Comparison of ENCODE assay signal across 8 cellular contexts in the genomic region with DNA sequence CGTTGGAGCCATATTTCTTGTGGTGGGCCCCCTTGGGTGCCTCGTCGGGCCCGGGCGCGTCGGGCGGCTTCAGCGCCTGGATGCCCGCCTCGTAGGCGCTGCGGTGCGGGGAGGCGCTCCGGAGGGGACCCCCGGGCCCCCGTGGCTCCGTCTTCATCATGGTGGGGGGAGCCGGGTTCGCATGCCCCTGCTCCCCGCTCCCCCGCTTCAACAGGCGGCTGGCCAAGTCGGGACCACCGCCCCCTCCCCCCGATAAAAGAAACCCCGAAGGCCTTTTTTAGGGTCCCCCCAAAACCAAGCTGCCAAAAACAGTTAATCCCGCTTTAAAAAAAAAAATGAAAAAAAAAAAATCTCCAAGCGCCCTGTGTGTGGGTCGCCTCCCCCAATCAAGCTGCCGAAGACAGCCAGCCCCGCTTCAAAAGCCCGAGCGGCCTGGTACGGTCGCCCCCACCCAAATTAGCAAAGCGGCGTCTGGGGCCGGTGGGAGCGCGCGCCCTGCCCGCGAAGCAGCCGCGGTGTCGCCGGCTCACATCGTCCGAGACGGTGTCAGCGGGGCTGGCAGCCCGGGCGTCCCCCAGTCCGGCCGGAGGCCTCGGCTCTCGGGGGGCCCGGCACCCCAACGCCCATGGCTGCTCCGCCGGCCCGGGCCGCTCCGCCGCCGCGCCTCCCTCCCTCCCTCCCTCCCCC. TPM values are rescaled to one million over a fixed set of nuclear protein-coding genes. Genes with fewer than 3 reads are reported as not detected.
DNase-seq lines count a peak whose midpoint lies in the region; FAIRE-seq and TF ChIP-seq lines count a peak whose summit lies in the region.

Gene PPP1R9B (minus strand): TSS at position 324 of the 687 bp plus-strand sequence. CDS start 164 bp downstream, at position 160.

- peak within 1 kb of the TSS; percentile 59 for H3K4me3 ChIP-seq in HAP-1
- H3K4me3 ChIP-seq in parathyroid adenoma (ENCODE audit: low read depth, low read length), result peak within 1 kb of the TSS; percentile 71

- H2AFZ ChIP-seq in parathyroid adenoma, result peak within 1 kb of the TSS; percentile 73

- H3K9me3 ChIP-seq in HAP-1 (no peaks in the 10 kb centered on the region), parathyroid adenoma (ENCODE audit: control insufficient read depth, low read length) (no peaks in the 10 kb centered on the region)

- H3K27me3 ChIP-seq in HAP-1 (ENCODE audit: low read depth) (no peaks in the 10 kb centered on the region), parathyroid adenoma (ENCODE audit: control insufficient read depth, insufficient read depth, low read length) (no peaks in the 10 kb centered on the region)

- H3K4me1 ChIP-seq in HAP-1, result peaks cover 16% of the 10 kb centered on the region
- H3K4me1 ChIP-seq in parathyroid adenoma, result peaks cover 20% of the 10 kb centered on the region

- in situ Hi-C loops in HAP-1 (cut with MboI; ENCODE audit: low sequenced_read_pairs), result no loop called here

- peak within 1 kb of the TSS; percentile 63 for H3K27ac ChIP-seq in parathyroid adenoma

- no peaks in the 10 kb centered on the region; the same call in 1 of the 2 replicates for H3K36me3 ChIP-seq in HAP-1 (replicated peaks)
- H3K36me3 ChIP-seq in parathyroid adenoma (ENCODE audit: control insufficient read depth, insufficient read depth, low read length), result no peaks in the 10 kb centered on the region

- FAIRE-seq in frontal cortex (lab: Jason Lieb, UNC), result no peak

- TF ChIP-seq CTCF in parathyroid adenoma (IDR thresholded peaks at IDR 0.05), result no peak

- H3K79me2 ChIP-seq in parathyroid adenoma, result peaks cover 4% of the 10 kb centered on the region

- DNase-seq in HAP-1 (ENCODE audit: low spot score in 2 of 2), result peak in 1 of 2 experiments; percentile 33
- DNase-seq in T-helper 9 cell, result peak; percentile 23
- DNase-seq in frontal cortex (ENCODE audit: low spot score in 2 of 2), result no peak
- no peak for DNase-seq in OCI-M2 (lab: John Stamatoyannopoulos, UW; ENCODE audit: unreplicated experiment)
- DNase-seq in NCI-H1694 (lab: John Stamatoyannopoulos, UW), result no peak
- DNase-seq in activated CD4-positive, CD25-positive, alpha-beta regulatory T cell treated with anti-CD3 and anti-CD28 coated beads, Interleukin-2, amount 50 U/mL, for 72 hours, result no peak
- DNase-seq in NCI-H1694 treated with DMSO at 0.1 percent for 48 hours (lab: John Stamatoyannopoulos, UW), result no peak

- peak within 1 kb of the TSS; percentile 85 for H3K4me2 ChIP-seq in parathyroid adenoma (ENCODE audit: low read length)

- H3K9ac ChIP-seq in parathyroid adenoma, result peak within 1 kb of the TSS; percentile 67

RNA-seq across cellular contexts. Expression of gene PPP1R9B, which starts in this region (rescaled TPM):
- 68.9 TPM for total RNA-seq in frontal cortex
